In the genomic region with DNA sequence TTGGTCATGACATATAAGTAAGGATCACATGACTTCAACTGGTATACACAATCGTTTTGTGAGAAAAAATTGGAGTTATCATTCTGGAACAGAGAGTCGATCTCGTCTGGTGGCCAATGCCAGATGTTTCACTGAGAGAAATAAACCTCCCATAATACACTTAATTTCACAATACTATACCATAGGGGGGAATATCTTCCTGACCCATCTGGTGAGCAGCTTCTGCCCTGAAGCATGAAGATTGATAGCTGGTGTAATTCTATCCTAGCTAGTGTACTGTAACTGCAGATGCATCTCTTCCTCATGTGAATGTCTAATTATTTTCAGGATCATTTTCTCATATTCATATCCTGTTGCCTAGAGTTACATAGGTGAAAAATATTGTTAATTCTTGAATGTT, we compare ENCODE assay signal across 19 cellular contexts. TPM values are rescaled to one million over a fixed set of nuclear protein-coding genes. Genes with fewer than 3 reads are reported as not detected.
"Had no signal": no experiment of that assay in that cellular context is flagged by ENCODE, and none has a peak within 500 bp of the region (broad histone marks: within the 10 kb centered on the region; RNA-seq: fewer than 3 reads in every experiment).

No MANE protein-coding gene starts in this region.

- DNase-seq: activated CD4-positive, alpha-beta memory T cell treated with anti-CD3 and anti-CD28 coated beads, Interleukin-2, amount 10 ng/mL, durations not matched to agents 7 days and 5 days; activated CD4-positive, alpha-beta T cell treated with anti-CD3 and anti-CD28 coated beads for 36 hours; activated naive CD4-positive, alpha-beta T cell treated with anti-CD3 and anti-CD28 coated beads, Interleukin-2, amount 50 U/mL, for 16 hours; activated T-cell treated with anti-CD3 and anti-CD28 coated beads, Interleukin-2, amount 50 U/mL, for 24 hours; endodermal cell; heart right ventricle; lower lobe of right lung; stimulated activated CD4-positive, alpha-beta T cell treated with anti-CD3 and anti-CD28 coated beads, Interleukin-15, amount 100 ng/mL, for 24 hours; stimulated activated CD4-positive, alpha-beta T cell treated with anti-CD3 and anti-CD28 coated beads, Interleukin-4, amount 100 ng/mL, for 1 hour; stimulated activated naive CD8-positive, alpha-beta T cell treated with anti-CD3 and anti-CD28 coated beads, Interleukin-15, Interleukin-2, amounts not matched to agents 100 U/mL and 50 U/mL, for 24 hours; T-helper 9 cell; trophoblast cell; WERI-Rb-1 had no signal

- ATAC-seq: activated CD4-positive, alpha-beta T cell treated with anti-CD3 and anti-CD28 coated beads for 36 hours; gastroesophageal sphincter; heart right ventricle; lower lobe of right lung; stimulated activated naive CD8-positive, alpha-beta T cell treated with anti-CD3 and anti-CD28 coated beads, Interleukin-15, Interleukin-2, amounts not matched to agents 100 U/mL and 50 U/mL, for 24 hours had no signal

RNA-seq across cellular contexts. Expression of gene CDH7, which starts 15.6 kb away (rescaled TPM):
- total RNA-seq: activated CD4-positive, alpha-beta memory T cell treated with anti-CD3 and anti-CD28 coated beads, Interleukin-2, amount 10 ng/mL, durations not matched to agents 7 days and 5 days; activated CD4-positive, alpha-beta T cell treated with anti-CD3 and anti-CD28 coated beads for 36 hours; chondrocyte; dermis microvascular lymphatic vessel endothelial cell; epithelial cell of proximal tubule; heart right ventricle; lower lobe of right lung; myocyte; right atrium auricular region had no signal
